1 cellular context compared by ENCODE assay signal in genomic region chr7:55062106-55062499, GRCh38.
TF ChIP-seq lines count a peak whose summit lies in the region.

No MANE protein-coding gene starts in this region.

TF ChIP-seq in IMR-90, 13 proteins besides CTCF, POLR2A, EP300 and RAD21:
- TF ChIP-seq RCOR1 (IDR thresholded peaks at IDR 0.05; ENCODE audit: insufficient replicate concordance, low read length) (no peak), CEBPB (IDR thresholded peaks at IDR 0.05; ENCODE audit: low read depth, low read length) (peak; percentile 81)
